In genomic region chr18:51029694-51030536, GRCh38 we compare ENCODE assay signal across 1 cellular context.
TF ChIP-seq lines count a peak whose summit lies in the region.

Gene SMAD4, plus strand, starts transcription at chr18:51030213. Its CDS starts 16,834 bp downstream, at chr18:51047047.

TF ChIP-seq in H1, 55 proteins besides CTCF, POLR2A, EP300 and RAD21:
- TF ChIP-seq CREB1 (IDR thresholded peaks at IDR 0.05) (peak; percentile 52; the same call in 1 of the 2 replicates), SRF (IDR thresholded peaks at IDR 0.05; ENCODE audit: low read depth, low read length) (no peak), FOSL1 (IDR thresholded peaks at IDR 0.05; ENCODE audit: insufficient read depth, low read depth, low read length) (no peak), SIX5 (IDR thresholded peaks at IDR 0.05; ENCODE audit: low read depth, low read length) (no peak), JUND (IDR thresholded peaks at IDR 0.05; ENCODE audit: low read length) (no peak), SP1 (IDR thresholded peaks at IDR 0.05; ENCODE audit: low read depth, low read length) (no peak), CEBPB (IDR thresholded peaks at IDR 0.05; ENCODE audit: low read depth, low read length) (no peak), JUN (IDR thresholded peaks at IDR 0.05; ENCODE audit: low read depth, low read length) (no peak), EZH2 (IDR thresholded peaks at IDR 0.05; ENCODE audit: low read depth, low read length, severe bottlenecking) (no peak), POU5F1 (IDR thresholded peaks at IDR 0.05; ENCODE audit: low read depth, low read length) (no peak), CTBP2 (IDR thresholded peaks at IDR 0.05; ENCODE audit: borderline replicate concordance, insufficient read depth, insufficient read length, low read length) (no peak), CBX5 (IDR thresholded peaks at IDR 0.05; ENCODE audit: low read depth, low read length) (no peak), MAFK (IDR thresholded peaks at IDR 0.05; ENCODE audit: low read depth, low read length) (no peak), GABPA (IDR thresholded peaks at IDR 0.05; ENCODE audit: borderline replicate concordance, insufficient read depth, low read length) (no peak), KDM1A (IDR thresholded peaks at IDR 0.05; ENCODE audit: borderline replicate concordance, low read length) (no peak), RFX5 (IDR thresholded peaks at IDR 0.05; ENCODE audit: borderline replicate concordance, low read depth, low read length) (no peak), NANOG (IDR thresholded peaks at IDR 0.05; ENCODE audit: insufficient read depth, low read depth, low read length, poor library complexity, severe bottlenecking) (no peak), BACH1 (IDR thresholded peaks at IDR 0.05; ENCODE audit: low read length) (no peak), SIRT6 (IDR thresholded peaks at IDR 0.05; ENCODE audit: low read length) (no peak), HDAC2 (IDR thresholded peaks at IDR 0.05; ENCODE audit: borderline replicate concordance in 1 of 2, low read depth in 2 of 2, low read length in 2 of 2) (no peak), SUZ12 (IDR thresholded peaks at IDR 0.05; ENCODE audit: low read length) (no peak), ASH2L (IDR thresholded peaks at IDR 0.05; ENCODE audit: low read length) (peak; percentile 74), CBX8 (IDR thresholded peaks at IDR 0.05; ENCODE audit: borderline replicate concordance, low read depth, low read length) (no peak), SP4 (IDR thresholded peaks at IDR 0.05; ENCODE audit: low read length) (no peak; the same call in 1 of the 2 replicates), KDM5A (IDR thresholded peaks at IDR 0.05; ENCODE audit: low read length) (no peak), SAP30 (IDR thresholded peaks at IDR 0.05; ENCODE audit: insufficient read depth, insufficient replicate concordance, low read length) (no peak), HDAC6 (IDR thresholded peaks at IDR 0.05; ENCODE audit: low read depth, low read length) (no peak), RBBP5 (IDR thresholded peaks at IDR 0.05; ENCODE audit: borderline replicate concordance, low read depth, low read length) (peak; percentile 60; the same call in 1 of the 2 replicates), RNF2 (IDR thresholded peaks at IDR 0.05; ENCODE audit: borderline replicate concordance, low read depth, low read length, missing control alignments, poor library complexity, severe bottlenecking) (no peak), POLR2AphosphoS5 (IDR thresholded peaks at IDR 0.05; ENCODE audit: low read depth, low read length) (peak; percentile 98), BRCA1 (IDR thresholded peaks at IDR 0.05; ENCODE audit: low read depth, low read length) (no peak), ATF2 (IDR thresholded peaks at IDR 0.05; ENCODE audit: low read length) (no peak), TEAD4 (IDR thresholded peaks at IDR 0.05; ENCODE audit: low read depth, low read length) (no peak), SP2 (IDR thresholded peaks at IDR 0.05; ENCODE audit: low read length) (no peak), SIN3A (conservative IDR thresholded peaks at IDR 0.05 in 1 of 2, IDR thresholded peaks at IDR 0.05 in 1 of 2; ENCODE audit: low read depth in 1 of 2, low read length in 2 of 2) (peak in 1 of 2 experiments; percentile 17; a peak in 1 of 4 replicates), EGR1 (IDR thresholded peaks at IDR 0.05; ENCODE audit: borderline replicate concordance, low read depth, low read length) (no peak), CHD7 (IDR thresholded peaks at IDR 0.05; ENCODE audit: insufficient replicate concordance, low read length) (no peak), E2F6 (IDR thresholded peaks at IDR 0.05) (peak; percentile 74), TBP (IDR thresholded peaks at IDR 0.05; ENCODE audit: low read depth, low read length) (peak; percentile 82), GTF2F1 (IDR thresholded peaks at IDR 0.05; ENCODE audit: borderline replicate concordance, low read depth, low read length) (no peak), CHD1 (IDR thresholded peaks at IDR 0.05; ENCODE audit: low read depth, low read length) (no peak), YY1 (IDR thresholded peaks at IDR 0.05; ENCODE audit: low read depth, low read length) (no peak), PHF8 (conservative IDR thresholded peaks at IDR 0.05; ENCODE audit: low read depth, low read length) (peak; percentile 92), CHD2 (IDR thresholded peaks at IDR 0.05; ENCODE audit: low read length) (no peak), TAF7 (optimal IDR thresholded peaks at IDR 0.05; ENCODE audit: borderline replicate concordance, low read depth, low read length) (peak; percentile 79), TAF1 (IDR thresholded peaks at IDR 0.05; ENCODE audit: low read depth, low read length) (peak; percentile 95), BCL11A (IDR thresholded peaks at IDR 0.05; ENCODE audit: low read depth in 2 of 2, low read length in 2 of 2) (no peak), KDM4A (IDR thresholded peaks at IDR 0.05; ENCODE audit: low read depth, low read length, severe bottlenecking) (peak; percentile 39), NRF1 (IDR thresholded peaks at IDR 0.05; ENCODE audit: low read depth, low read length) (peak; percentile 93), RXRA (IDR thresholded peaks at IDR 0.05; ENCODE audit: insufficient read depth, low read depth, low read length) (no peak), ZNF274 (IDR thresholded peaks at IDR 0.05; ENCODE audit: borderline replicate concordance, extremely low read depth, low read length) (no peak), TCF12 (IDR thresholded peaks at IDR 0.05; ENCODE audit: low read depth, low read length) (no peak)
- TF ChIP-seq, protein P1, sequence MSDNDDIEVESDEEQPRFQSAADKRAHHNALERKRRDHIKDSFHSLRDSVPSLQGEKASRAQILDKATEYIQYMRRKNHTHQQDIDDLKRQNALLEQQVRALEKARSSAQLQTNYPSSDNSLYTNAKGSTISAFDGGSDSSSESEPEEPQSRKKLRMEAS (IDR thresholded peaks at IDR 0.05): peak; percentile 49; the same call in 1 of the 2 replicates
- TF ChIP-seq, protein P2, sequence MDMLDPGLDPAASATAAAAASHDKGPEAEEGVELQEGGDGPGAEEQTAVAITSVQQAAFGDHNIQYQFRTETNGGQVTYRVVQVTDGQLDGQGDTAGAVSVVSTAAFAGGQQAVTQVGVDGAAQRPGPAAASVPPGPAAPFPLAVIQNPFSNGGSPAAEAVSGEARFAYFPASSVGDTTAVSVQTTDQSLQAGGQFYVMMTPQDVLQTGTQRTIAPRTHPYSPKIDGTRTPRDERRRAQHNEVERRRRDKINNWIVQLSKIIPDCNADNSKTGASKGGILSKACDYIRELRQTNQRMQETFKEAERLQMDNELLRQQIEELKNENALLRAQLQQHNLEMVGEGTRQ (IDR thresholded peaks at IDR 0.05; ENCODE audit: low read length): no peak
- TF ChIP-seq, protein P3, sequence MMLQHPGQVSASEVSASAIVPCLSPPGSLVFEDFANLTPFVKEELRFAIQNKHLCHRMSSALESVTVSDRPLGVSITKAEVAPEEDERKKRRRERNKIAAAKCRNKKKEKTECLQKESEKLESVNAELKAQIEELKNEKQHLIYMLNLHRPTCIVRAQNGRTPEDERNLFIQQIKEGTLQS (IDR thresholded peaks at IDR 0.05; ENCODE audit: insufficient read depth, low read depth, low read length): no peak
